In the genomic region with DNA sequence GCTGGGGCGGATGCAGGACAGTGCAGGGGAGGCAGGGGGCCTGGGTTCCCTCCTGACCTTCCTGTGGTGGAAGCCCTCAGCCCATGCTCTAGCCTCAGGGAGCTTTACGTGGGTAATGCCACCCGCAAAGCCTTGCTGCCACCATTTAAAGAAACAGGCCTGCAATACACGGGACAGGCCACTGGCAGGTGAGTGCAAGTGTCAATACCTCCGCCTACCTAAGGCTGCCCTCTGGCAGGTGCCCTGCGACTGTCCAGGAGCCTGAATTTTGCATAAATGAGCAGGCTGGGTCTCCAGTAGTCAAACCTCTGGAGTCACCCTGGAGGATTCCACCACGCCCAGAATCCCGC, we compare ENCODE assay signal across 1 cellular context.
TF ChIP-seq lines count a peak whose summit lies in the region.

No MANE protein-coding gene starts in this region.

TF ChIP-seq in HepG2, 621 proteins besides CTCF, POLR2A, EP300 and RAD21:
- no peak for TF ChIP-seq RAD51 (IDR thresholded peaks at IDR 0.05; ENCODE audit: borderline replicate concordance)
- no peak for TF ChIP-seq HDAC1 (CRISPR knock-in tag; IDR thresholded peaks at IDR 0.05)
- no peak for TF ChIP-seq MEF2D (CRISPR knock-in tag; IDR thresholded peaks at IDR 0.05)
- no peak for TF ChIP-seq SP4 (CRISPR knock-in tag; IDR thresholded peaks at IDR 0.05)
- no peak for TF ChIP-seq CHD2 (IDR thresholded peaks at IDR 0.05; ENCODE audit: low read depth, low read length)
- TF ChIP-seq, protein P1, sequence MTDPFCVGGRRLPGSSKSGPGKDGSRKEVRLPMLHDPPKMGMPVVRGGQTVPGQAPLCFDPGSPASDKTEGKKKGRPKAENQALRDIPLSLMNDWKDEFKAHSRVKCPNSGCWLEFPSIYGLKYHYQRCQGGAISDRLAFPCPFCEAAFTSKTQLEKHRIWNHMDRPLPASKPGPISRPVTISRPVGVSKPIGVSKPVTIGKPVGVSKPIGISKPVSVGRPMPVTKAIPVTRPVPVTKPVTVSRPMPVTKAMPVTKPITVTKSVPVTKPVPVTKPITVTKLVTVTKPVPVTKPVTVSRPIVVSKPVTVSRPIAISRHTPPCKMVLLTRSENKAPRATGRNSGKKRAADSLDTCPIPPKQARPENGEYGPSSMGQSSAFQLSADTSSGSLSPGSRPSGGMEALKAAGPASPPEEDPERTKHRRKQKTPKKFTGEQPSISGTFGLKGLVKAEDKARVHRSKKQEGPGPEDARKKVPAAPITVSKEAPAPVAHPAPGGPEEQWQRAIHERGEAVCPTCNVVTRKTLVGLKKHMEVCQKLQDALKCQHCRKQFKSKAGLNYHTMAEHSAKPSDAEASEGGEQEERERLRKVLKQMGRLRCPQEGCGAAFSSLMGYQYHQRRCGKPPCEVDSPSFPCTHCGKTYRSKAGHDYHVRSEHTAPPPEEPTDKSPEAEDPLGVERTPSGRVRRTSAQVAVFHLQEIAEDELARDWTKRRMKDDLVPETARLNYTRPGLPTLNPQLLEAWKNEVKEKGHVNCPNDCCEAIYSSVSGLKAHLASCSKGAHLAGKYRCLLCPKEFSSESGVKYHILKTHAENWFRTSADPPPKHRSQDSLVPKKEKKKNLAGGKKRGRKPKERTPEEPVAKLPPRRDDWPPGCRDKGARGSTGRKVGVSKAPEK (CRISPR knock-in tag; IDR thresholded peaks at IDR 0.05; ENCODE audit: borderline replicate concordance): no peak
- no peak for TF ChIP-seq ZNF501 (CRISPR knock-in tag; IDR thresholded peaks at IDR 0.05)
- TF ChIP-seq, protein P2, sequence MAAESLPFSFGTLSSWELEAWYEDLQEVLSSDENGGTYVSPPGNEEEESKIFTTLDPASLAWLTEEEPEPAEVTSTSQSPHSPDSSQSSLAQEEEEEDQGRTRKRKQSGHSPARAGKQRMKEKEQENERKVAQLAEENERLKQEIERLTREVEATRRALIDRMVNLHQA (CRISPR knock-in tag; IDR thresholded peaks at IDR 0.05): no peak
- no peak for TF ChIP-seq ATRX (CRISPR knock-in tag; IDR thresholded peaks at IDR 0.05; ENCODE audit: borderline replicate concordance)
- TF ChIP-seq, protein P3, sequence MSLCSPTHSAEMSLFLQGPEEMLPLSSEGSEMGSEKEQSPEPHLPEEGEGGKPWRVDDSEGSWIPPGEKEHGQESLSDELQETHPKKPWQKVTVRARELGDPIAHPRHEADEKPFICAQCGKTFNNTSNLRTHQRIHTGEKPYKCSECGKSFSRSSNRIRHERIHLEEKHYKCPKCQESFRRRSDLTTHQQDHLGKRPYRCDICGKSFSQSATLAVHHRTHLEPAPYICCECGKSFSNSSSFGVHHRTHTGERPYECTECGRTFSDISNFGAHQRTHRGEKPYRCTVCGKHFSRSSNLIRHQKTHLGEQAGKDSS (CRISPR knock-in tag; IDR thresholded peaks at IDR 0.05; ENCODE audit: borderline replicate concordance, low read depth): no peak
- TF ChIP-seq SNAPC2 (CRISPR knock-in tag; IDR thresholded peaks at IDR 0.05): no peak
- no peak for TF ChIP-seq ZNF20 (CRISPR knock-in tag; IDR thresholded peaks at IDR 0.05)
- no peak for TF ChIP-seq ZNF180 (CRISPR knock-in tag; IDR thresholded peaks at IDR 0.05; ENCODE audit: borderline replicate concordance, low read depth)
- TF ChIP-seq MIXL1 (CRISPR knock-in tag; IDR thresholded peaks at IDR 0.05): no peak
